Comparison of ENCODE assay signal across 8 cellular contexts in genomic region chr7:48084727-48085432, GRCh38. TPM values are rescaled to one million over a fixed set of nuclear protein-coding genes. Genes with fewer than 3 reads are reported as not detected.
DNase-seq lines count a peak whose midpoint lies in the region; ATAC-seq and TF ChIP-seq lines count a peak whose summit lies in the region.

No MANE protein-coding gene starts in this region.

- peak overlapping the region; percentile 14 to 56 (median 30) for H3K27ac ChIP-seq in sigmoid colon

- peaks cover 0 to 17% (median 14%) of the 10 kb centered on the region in 4 donors for H3K4me1 ChIP-seq in sigmoid colon

- H3K36me3 ChIP-seq in sigmoid colon: no peaks in the 10 kb centered on the region

- no peaks in the 10 kb centered on the region for H3K9me3 Mint-ChIP-seq in activated CD8-positive, alpha-beta memory T cell treated with anti-CD3 and anti-CD28 coated beads, Interleukin-2, amount 10 ng/mL, durations not matched to agents 7 days and 5 days (ENCODE audit: low read depth)

- peak; percentile 51 for ATAC-seq in HG02623 (IDR thresholded peaks at IDR 0.05; ENCODE audit: unreplicated experiment)
- peak; percentile 41 for ATAC-seq in activated CD8-positive, alpha-beta memory T cell treated with anti-CD3 and anti-CD28 coated beads, Interleukin-2, amount 10 ng/mL, durations not matched to agents 7 days and 5 days

- peak overlapping the region; percentile 50 for H3K4me3 Mint-ChIP-seq in activated CD8-positive, alpha-beta memory T cell treated with anti-CD3 and anti-CD28 coated beads, Interleukin-2, amount 10 ng/mL, durations not matched to agents 7 days and 5 days

- TF ChIP-seq POLR2A in NB4 (IDR thresholded peaks at IDR 0.05; ENCODE audit: extremely low read depth, insufficient read length) (no peak), sigmoid colon (IDR thresholded peaks at IDR 0.05) (peak in 1 of 2 donors; percentile 12)

- H3K27me3 ChIP-seq in sigmoid colon: no peaks in the 10 kb centered on the region

- H3K9me3 ChIP-seq in sigmoid colon: no peaks in the 10 kb centered on the region

- 63 to 75% methylated on average over 9 of the region's 9 CpGs for WGBS in sigmoid colon, 2 donors

- H3K27me3 Mint-ChIP-seq in activated CD8-positive, alpha-beta memory T cell treated with anti-CD3 and anti-CD28 coated beads, Interleukin-2, amount 10 ng/mL, durations not matched to agents 7 days and 5 days: no peaks in the 10 kb centered on the region

- no peak for TF ChIP-seq CTCF in GM13977 (IDR thresholded peaks at IDR 0.05; ENCODE audit: extremely low read depth, insufficient read depth, missing control alignments)
- TF ChIP-seq CTCF in NB4 (IDR thresholded peaks at IDR 0.05; ENCODE audit: low read depth, low read length): no peak
- TF ChIP-seq CTCF in sigmoid colon (IDR thresholded peaks at IDR 0.05): no peak

- TF ChIP-seq EP300 in sigmoid colon (IDR thresholded peaks at IDR 0.05): no peak

- peaks cover 53% of the 10 kb centered on the region for H3K4me1 Mint-ChIP-seq in activated CD8-positive, alpha-beta memory T cell treated with anti-CD3 and anti-CD28 coated beads, Interleukin-2, amount 10 ng/mL, durations not matched to agents 7 days and 5 days

- H3K36me3 Mint-ChIP-seq in activated CD8-positive, alpha-beta memory T cell treated with anti-CD3 and anti-CD28 coated beads, Interleukin-2, amount 10 ng/mL, durations not matched to agents 7 days and 5 days: peaks cover 5% of the 10 kb centered on the region

- H3K27ac Mint-ChIP-seq in activated CD8-positive, alpha-beta memory T cell treated with anti-CD3 and anti-CD28 coated beads, Interleukin-2, amount 10 ng/mL, durations not matched to agents 7 days and 5 days: peak overlapping the region; percentile 98

- intact Hi-C loops in sigmoid colon (cut with DNase I): no loop called here

- H3K4me3 ChIP-seq in NB4 (ENCODE audit: low read depth, low read length): no peak overlapping the region
- H3K4me3 ChIP-seq in sigmoid colon: no peak overlapping the region

- in situ Hi-C loops in GM13977 (cut with MboI; ENCODE audit: low pct_unique_long_range_greater_than_20kb, low sequenced_read_pairs, unreplicated experiment): no loop called here

- CTCF ChIA-PET in activated CD8-positive, alpha-beta memory T cell treated with anti-CD3 and anti-CD28 coated beads, Interleukin-2, amount 10 ng/mL, durations not matched to agents 7 days and 5 days (lab: Charles Lee): interaction anchor here (0.9 to 2.2 kb wide), 9 partner anchors 8 to 140 kb away, joined by 3 to 13 read pairs (median 5); no protein-coding TSS in a partner anchor

- DNase-seq in GM13977 (ENCODE audit: low spot score) (peak; percentile 78), NB4 (ENCODE audit: low read depth) (peak; percentile 99), fibroblast of gingiva (ENCODE audit: low read depth) (peak; percentile 96), sigmoid colon (peak; percentile 89), cerebellar nuclear complex (lab: John Stamatoyannopoulos, UW) (no peak), NCI-H510A (lab: John Stamatoyannopoulos, UW) (no peak)
- peak; percentile 94 for DNase-seq in activated CD8-positive, alpha-beta memory T cell treated with anti-CD3 and anti-CD28 coated beads, Interleukin-2, amount 10 ng/mL, durations not matched to agents 7 days and 5 days

RNA-seq across cellular contexts. Expression of gene UPP1, which starts 4.2 kb away (rescaled TPM):
- 10 to 100 TPM; 57.9 to 87.6 TPM for total RNA-seq in activated CD8-positive, alpha-beta memory T cell treated with anti-CD3 and anti-CD28 coated beads, Interleukin-2, amount 10 ng/mL, durations not matched to agents 7 days and 5 days
- total RNA-seq in sigmoid colon: 10 to 100 TPM; 10.2 to 17.1 (median 14.9) TPM
- 100 to 1,000 TPM in 1 of 3 donors, 10 to 100 TPM in 2; 61.3 to 136 (median 89.8) TPM for polyA plus RNA-seq in sigmoid colon

RNA-seq across cellular contexts. Expression of gene C7orf57, which starts 49.5 kb away (rescaled TPM):
- under 1 TPM; 0.12 to 0.15 TPM for total RNA-seq in activated CD8-positive, alpha-beta memory T cell treated with anti-CD3 and anti-CD28 coated beads, Interleukin-2, amount 10 ng/mL, durations not matched to agents 7 days and 5 days
- not detected for total RNA-seq in sigmoid colon
- polyA plus RNA-seq in sigmoid colon: not detected

RNA-seq across cellular contexts. Expression of gene SUN3, which starts 56.0 kb away (rescaled TPM):
- not detected for total RNA-seq in activated CD8-positive, alpha-beta memory T cell treated with anti-CD3 and anti-CD28 coated beads, Interleukin-2, amount 10 ng/mL, durations not matched to agents 7 days and 5 days
- total RNA-seq in sigmoid colon: not detected
- polyA plus RNA-seq in sigmoid colon: under 1 TPM in 1 of 3 donors, not detected in 2; 0.16 TPM

Comparison
In these comparisons a context has a peak if more than half of its experiments do, and no peak if none do; other contexts are left out.
1. DNase-seq: peak in GM13977 (single experiment), NB4 (single experiment), activated CD8-positive, alpha-beta memory T cell treated with anti-CD3 and anti-CD28 coated beads, Interleukin-2, amount 10 ng/mL, durations not matched to agents 7 days and 5 days (single experiment), fibroblast of gingiva (single experiment) and sigmoid colon (single experiment); none in cerebellar nuclear complex (0 of 2) and NCI-H510A (single experiment).